Comparison of ENCODE assay signal across 23 cellular contexts in the genomic region with DNA sequence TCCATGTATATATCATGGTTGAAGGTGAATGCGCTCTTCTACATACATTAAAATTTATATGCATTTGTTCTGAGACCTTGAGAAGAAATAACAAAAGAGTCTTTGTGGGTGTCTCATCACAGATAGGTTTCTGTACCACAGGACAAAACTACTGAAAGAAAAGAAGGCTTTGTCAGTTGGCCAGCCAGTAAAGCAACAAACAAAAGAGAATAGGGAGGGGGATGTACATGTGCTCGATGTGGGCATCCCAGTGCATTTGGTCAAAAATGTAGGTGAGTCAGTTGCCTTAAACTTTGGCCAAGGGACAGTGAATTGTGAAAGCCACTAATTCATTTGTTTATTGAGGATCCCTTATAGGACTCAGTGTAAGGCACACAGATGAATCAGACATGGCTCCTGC. TPM values are rescaled to one million over a fixed set of nuclear protein-coding genes. Genes with fewer than 3 reads are reported as not detected.
A peak's percentile ranks its signal among the peaks of the same experiment; 100 is the strongest.
DNase-seq lines count a peak whose midpoint lies in the region; ATAC-seq and TF ChIP-seq lines count a peak whose summit lies in the region.
"Had no signal": no experiment of that assay in that cellular context is flagged by ENCODE, and none has a peak within 500 bp of the region (broad histone marks: within the 10 kb centered on the region; RNA-seq: fewer than 3 reads in every experiment).

No MANE protein-coding gene starts in this region.

- H3K27me3 ChIP-seq in effector memory CD4-positive, alpha-beta T cell (replicated peaks; ENCODE audit: control insufficient read depth, insufficient read depth, low read length, poor library complexity, severe bottlenecking): no peaks in the 10 kb centered on the region
- H3K27me3 ChIP-seq in gastrocnemius medialis: no peaks in the 10 kb centered on the region
- H3K27me3 ChIP-seq: SJSA1 had no signal

- H3K36me3 ChIP-seq in effector memory CD4-positive, alpha-beta T cell (ENCODE audit: control insufficient read depth, insufficient read depth, low read length): peaks cover 53% of the 10 kb centered on the region
- peaks cover 0 to 41% of the 10 kb centered on the region in 2 donors for H3K36me3 ChIP-seq in gastrocnemius medialis

- H3K27ac ChIP-seq in cingulate gyrus (ENCODE audit: low read depth, low read length): peak overlapping the region; percentile 57
- no peak overlapping the region for H3K27ac ChIP-seq in effector memory CD4-positive, alpha-beta T cell (ENCODE audit: insufficient read depth, low read length, poor library complexity, severe bottlenecking)
- H3K27ac ChIP-seq in gastrocnemius medialis: peak overlapping the region in 2 of 4 donors; percentile 3 to 32
- H3K27ac ChIP-seq: SJSA1 had no signal

- no peaks in the 10 kb centered on the region for H3K27me3 Mint-ChIP-seq in natural killer cell (ENCODE audit: low read depth in 2 of 2)
- H3K27me3 Mint-ChIP-seq in natural killer cell treated with Interleukin-12 subunit alpha and Interleukin-12 subunit beta and Interleukin-15 and Interleukin-18, amount 100 ng/mL, for 72 hours: no peaks in the 10 kb centered on the region

- no peak for ATAC-seq in natural killer cell
- ATAC-seq in natural killer cell treated with Interleukin-12 subunit alpha and Interleukin-12 subunit beta and Interleukin-15 and Interleukin-18, amount 100 ng/mL, for 72 hours: no peak
- no peak for ATAC-seq in gastrocnemius medialis
- ATAC-seq: CD8-positive, alpha-beta T cell; Panc1 had no signal

- H3K4me3 ChIP-seq in effector memory CD4-positive, alpha-beta T cell (ENCODE audit: insufficient read depth, low read depth, low read length, poor library complexity, severe bottlenecking): no peak overlapping the region
- H3K4me3 ChIP-seq in gastrocnemius medialis: no peak overlapping the region
- H3K4me3 ChIP-seq: SJSA1 had no signal

- DNase-seq in natural killer cell (no peak), midbrain (lab: John Stamatoyannopoulos, UW) (peak; percentile 34), KG1 (lab: John Stamatoyannopoulos, UW) (no peak), gastrocnemius medialis (no peak), GDM1 (lab: John Stamatoyannopoulos, UW) (no peak)
- DNase-seq in natural killer cell treated with Interleukin-12 subunit alpha and Interleukin-12 subunit beta and Interleukin-15 and Interleukin-18, amount 100 ng/mL, for 72 hours (ENCODE audit: low spot score): no peak
- DNase-seq in effector memory CD4-positive, alpha-beta T cell: no peak
- DNase-seq: 8988T; C1 segment of cervical spinal cord; CD8-positive, alpha-beta T cell; GOT3; HCEC 1CT; IMR-90; MV-4-11; NCI-H1105 treated with DMSO at 0.1 percent for 48 hours; NCI-H2029 treated with DMSO at 0.1 percent for 48 hours; NCI-H345; NCI-H524; NCI-H774; NK-92 treated with Interleukin-12 subunit alpha and Interleukin-12 subunit beta, amount 100 ng/mL, for 24 hours had no signal

- no peak overlapping the region for H3K4me3 Mint-ChIP-seq in natural killer cell
- no peak overlapping the region for H3K4me3 Mint-ChIP-seq in natural killer cell treated with Interleukin-12 subunit alpha and Interleukin-12 subunit beta and Interleukin-15 and Interleukin-18, amount 100 ng/mL, for 72 hours
- H3K4me3 Mint-ChIP-seq: CD8-positive, alpha-beta T cell had no signal

- peaks cover 18% of the 10 kb centered on the region for H3K36me3 Mint-ChIP-seq in natural killer cell
- peaks cover 18% of the 10 kb centered on the region for H3K36me3 Mint-ChIP-seq in natural killer cell treated with Interleukin-12 subunit alpha and Interleukin-12 subunit beta and Interleukin-15 and Interleukin-18, amount 100 ng/mL, for 72 hours

- H3K4me1 Mint-ChIP-seq in natural killer cell: peaks cover 20 to 23% of the 10 kb centered on the region in 2 donors
- H3K4me1 Mint-ChIP-seq in natural killer cell treated with Interleukin-12 subunit alpha and Interleukin-12 subunit beta and Interleukin-15 and Interleukin-18, amount 100 ng/mL, for 72 hours (ENCODE audit: low read depth in 2 of 2): peaks cover 10 to 11% of the 10 kb centered on the region in 2 donors

- peak overlapping the region; percentile 15 to 52 for H3K27ac Mint-ChIP-seq in natural killer cell
- no peak overlapping the region for H3K27ac Mint-ChIP-seq in natural killer cell treated with Interleukin-12 subunit alpha and Interleukin-12 subunit beta and Interleukin-15 and Interleukin-18, amount 100 ng/mL, for 72 hours
- H3K27ac Mint-ChIP-seq: CD8-positive, alpha-beta T cell had no signal

- intact Hi-C loops in natural killer cell (cut with micrococcal nuclease): no loop called here
- intact Hi-C loops in gastrocnemius medialis (cut with DNase I; ENCODE audit: low total_unique reads): no loop called here

- TF ChIP-seq CTCF in natural killer cell (IDR thresholded peaks at IDR 0.05) (no peak), gastrocnemius medialis (IDR thresholded peaks at IDR 0.05 in 4 of 5, conservative IDR thresholded peaks at IDR 0.05 in 1 of 5) (no peak)

- in situ Hi-C loops in gastrocnemius medialis (cut with MboI; ENCODE audit: low sequenced_read_pairs in 4 of 4): no loop called here

- H3K9me3 Mint-ChIP-seq in natural killer cell: no peaks in the 10 kb centered on the region
- H3K9me3 Mint-ChIP-seq in natural killer cell treated with Interleukin-12 subunit alpha and Interleukin-12 subunit beta and Interleukin-15 and Interleukin-18, amount 100 ng/mL, for 72 hours: no peaks in the 10 kb centered on the region
- H3K9me3 Mint-ChIP-seq: CD8-positive, alpha-beta T cell had no signal

- H3K4me1 ChIP-seq in effector memory CD4-positive, alpha-beta T cell (ENCODE audit: control insufficient read depth, insufficient read depth, low read length, poor library complexity, severe bottlenecking): no peaks in the 10 kb centered on the region
- H3K4me1 ChIP-seq in gastrocnemius medialis: peaks cover 11 to 28% of the 10 kb centered on the region in 2 donors

- TF ChIP-seq POLR2A in gastrocnemius medialis (IDR thresholded peaks at IDR 0.05): no peak

- no peaks in the 10 kb centered on the region for H3K9me3 ChIP-seq in effector memory CD4-positive, alpha-beta T cell (ENCODE audit: control insufficient read depth, low read length)
- no peaks in the 10 kb centered on the region for H3K9me3 ChIP-seq in gastrocnemius medialis
- H3K9me3 ChIP-seq: SJSA1 had no signal

RNA-seq across cellular contexts. Expression of a gene that starts 13.3 kb away (rescaled TPM):
- total RNA-seq in natural killer cell: 10 to 100 TPM; 24.9 to 30.9 (median 29.7) TPM
- total RNA-seq in natural killer cell treated with Interleukin-12 subunit alpha and Interleukin-12 subunit beta and Interleukin-15 and Interleukin-18, amount 100 ng/mL, for 72 hours: 10 to 100 TPM; 29.0 to 34.4 TPM
- 10 to 100 TPM; 10.6 to 26.6 (median 21.8) TPM for total RNA-seq in gastrocnemius medialis

RNA-seq across cellular contexts. Expression of a gene that starts 13.3 kb away (rescaled TPM):
- total RNA-seq in natural killer cell (10 to 100 TPM; 17.7 to 29.9 (median 21.3) TPM), gastrocnemius medialis (10 to 100 TPM; 33.2 to 55.7 (median 47.2) TPM)
- total RNA-seq in natural killer cell treated with Interleukin-12 subunit alpha and Interleukin-12 subunit beta and Interleukin-15 and Interleukin-18, amount 100 ng/mL, for 72 hours: 10 to 100 TPM; 41.7 to 60.9 TPM

RNA-seq across cellular contexts. Expression of a gene that starts 22.6 kb away (rescaled TPM):
- total RNA-seq in natural killer cell (not detected), gastrocnemius medialis (1 to 10 TPM in 3 of 4 donors, under 1 TPM in 1; 0.83 to 4.5 (median 1.7) TPM)
- not detected for total RNA-seq in natural killer cell treated with Interleukin-12 subunit alpha and Interleukin-12 subunit beta and Interleukin-15 and Interleukin-18, amount 100 ng/mL, for 72 hours
- total RNA-seq: CD8-positive, alpha-beta T cell had no signal

Comparison
In these comparisons a context has a peak if more than half of its experiments do, and no peak if none do; other contexts are left out.
1. H3K27ac Mint-ChIP-seq: peak in natural killer cell (2 of 2); none in natural killer cell treated with Interleukin-12 subunit alpha and Interleukin-12 subunit beta and Interleukin-15 and Interleukin-18, amount 100 ng/mL, for 72 hours (0 of 2).